ENCODE assay signal across 1 cellular context in the genomic region with DNA sequence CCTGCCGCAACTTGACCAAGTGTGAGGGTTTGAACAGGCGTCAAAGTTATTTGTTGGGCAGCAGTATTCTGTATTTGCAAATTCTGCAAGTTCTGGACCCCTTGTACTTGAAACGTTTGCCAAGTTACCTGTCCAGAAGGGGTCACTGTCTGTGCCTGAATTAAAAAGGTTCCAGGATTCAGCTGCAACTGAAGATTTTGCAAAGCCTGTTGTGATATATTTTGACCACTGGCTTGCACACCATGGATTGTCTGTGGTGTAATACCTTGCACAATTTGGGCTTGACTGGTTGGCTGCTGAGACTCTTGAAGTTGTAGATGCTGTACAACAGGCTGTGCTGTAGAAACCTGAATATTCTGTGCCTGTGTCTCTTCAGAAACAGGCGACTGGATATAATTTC.
TF ChIP-seq lines count a peak whose summit lies in the region.

No MANE protein-coding gene starts in this region.

TF ChIP-seq in GM12878, 131 proteins besides CTCF, POLR2A, EP300 and RAD21 (continued from another document):
- TF ChIP-seq SMC3 (IDR thresholded peaks at IDR 0.05; ENCODE audit: borderline replicate concordance, low read length) (no peak; the same call in 1 of the 2 replicates), NFIC (IDR thresholded peaks at IDR 0.05; ENCODE audit: low read depth, low read length) (no peak)
- TF ChIP-seq, protein P1, sequence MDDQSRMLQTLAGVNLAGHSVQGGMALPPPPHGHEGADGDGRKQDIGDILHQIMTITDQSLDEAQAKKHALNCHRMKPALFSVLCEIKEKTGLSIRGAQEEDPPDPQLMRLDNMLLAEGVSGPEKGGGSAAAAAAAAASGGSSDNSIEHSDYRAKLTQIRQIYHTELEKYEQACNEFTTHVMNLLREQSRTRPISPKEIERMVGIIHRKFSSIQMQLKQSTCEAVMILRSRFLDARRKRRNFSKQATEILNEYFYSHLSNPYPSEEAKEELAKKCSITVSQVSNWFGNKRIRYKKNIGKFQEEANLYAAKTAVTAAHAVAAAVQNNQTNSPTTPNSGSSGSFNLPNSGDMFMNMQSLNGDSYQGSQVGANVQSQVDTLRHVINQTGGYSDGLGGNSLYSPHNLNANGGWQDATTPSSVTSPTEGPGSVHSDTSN (IDR thresholded peaks at IDR 0.05; ENCODE audit: insufficient replicate concordance, low read depth, low read length) = no peak
